Comparison of ENCODE assay signal across 9 cellular contexts in genomic region chr3:195204360-195205166, GRCh38.
DNase-seq lines count a peak whose midpoint lies in the region; ATAC-seq, FAIRE-seq and TF ChIP-seq lines count a peak whose summit lies in the region.
"Had no signal": no experiment of that assay in that cellular context is flagged by ENCODE, and none has a peak within 500 bp of the region (broad histone marks: within the 10 kb centered on the region; RNA-seq: fewer than 3 reads in every experiment).

No MANE protein-coding gene starts in this region.

- H3K9me3 ChIP-seq in esophagus muscularis mucosa (no peaks in the 10 kb centered on the region), HAP-1 (no peaks in the 10 kb centered on the region)

- no peak for ATAC-seq in GM21528 (IDR thresholded peaks at IDR 0.05; ENCODE audit: low FRiP score, unreplicated experiment)

- H3K4me1 ChIP-seq in esophagus muscularis mucosa (peaks cover 25 to 52% (median 47%) of the 10 kb centered on the region in 4 donors), HAP-1 (peaks cover 5% of the 10 kb centered on the region)

- peak overlapping the region; percentile 11 to 55 (median 43) for H3K27ac ChIP-seq in esophagus muscularis mucosa (replicated peaks in 1 of 4)

- in situ Hi-C loops in HAP-1 (cut with MboI; ENCODE audit: low sequenced_read_pairs), result no loop called here

- TF ChIP-seq EP300 in esophagus muscularis mucosa (IDR thresholded peaks at IDR 0.05), result no peak

- H3K36me3 ChIP-seq in esophagus muscularis mucosa, result no peaks in the 10 kb centered on the region
- H3K36me3 ChIP-seq in HAP-1 (replicated peaks), result no peaks in the 10 kb centered on the region

- DNase-seq in GM12891 (ENCODE audit: insufficient read length, low spot score) (no peak), NCI-H2171 (lab: John Stamatoyannopoulos, UW) (peak; percentile 68), esophagus muscularis mucosa (ENCODE audit: extremely low spot score) (no peak), renal cortical epithelial cell (ENCODE audit: low read depth) (peak; percentile 47), HAP-1 (ENCODE audit: low spot score in 2 of 2) (no peak), NCI-H82 (lab: John Stamatoyannopoulos, UW) (no peak), OCI-M2 (lab: John Stamatoyannopoulos, UW; ENCODE audit: unreplicated experiment) (no peak)

- peak; percentile 90 for FAIRE-seq in GM12891 (lab: Jason Lieb, UNC)

- no peaks in the 10 kb centered on the region for H3K27me3 ChIP-seq in esophagus muscularis mucosa
- H3K27me3 ChIP-seq in HAP-1 (ENCODE audit: low read depth), result no peaks in the 10 kb centered on the region

- no peak overlapping the region for H3K4me3 ChIP-seq in esophagus muscularis mucosa
- H3K4me3 ChIP-seq in HAP-1, result no peak overlapping the region
- H3K4me3 ChIP-seq: skin epidermis had no signal

- intact Hi-C loops in esophagus muscularis mucosa (cut with DNase I), result no loop called here

- no peak for TF ChIP-seq CTCF in esophagus muscularis mucosa (IDR thresholded peaks at IDR 0.05)

- WGBS in esophagus muscularis mucosa, result 42% methylated on average over 12 of the region's 13 CpGs

- no peak for TF ChIP-seq POLR2A in GM12891 (IDR thresholded peaks at IDR 0.05; ENCODE audit: low read depth, low read length)
- TF ChIP-seq POLR2A in esophagus muscularis mucosa (IDR thresholded peaks at IDR 0.05; ENCODE audit: low read depth), result no peak

TF ChIP-seq in GM12891, 5 proteins besides CTCF, POLR2A, EP300 and RAD21:
- TF ChIP-seq PAX5 (IDR thresholded peaks at IDR 0.05; ENCODE audit: insufficient read depth, low read length, severe bottlenecking) (no peak), POU2F2 (IDR thresholded peaks at IDR 0.05; ENCODE audit: low read depth, low read length) (no peak), SPI1 (IDR thresholded peaks at IDR 0.05; ENCODE audit: low read depth, low read length) (no peak), TAF1 (IDR thresholded peaks at IDR 0.05; ENCODE audit: low read depth, low read length) (no peak), POLR2AphosphoS5 (IDR thresholded peaks at IDR 0.05; ENCODE audit: low read depth, low read length) (no peak)

Comparison
In these comparisons a context has a peak if more than half of its experiments do, and no peak if none do; other contexts are left out.
1. DNase-seq: peak in NCI-H2171 (single experiment) and renal cortical epithelial cell (single experiment); none in GM12891 (single experiment), esophagus muscularis mucosa (single experiment), HAP-1 (0 of 2), NCI-H82 (single experiment) and OCI-M2 (single experiment).